In the genomic region with DNA sequence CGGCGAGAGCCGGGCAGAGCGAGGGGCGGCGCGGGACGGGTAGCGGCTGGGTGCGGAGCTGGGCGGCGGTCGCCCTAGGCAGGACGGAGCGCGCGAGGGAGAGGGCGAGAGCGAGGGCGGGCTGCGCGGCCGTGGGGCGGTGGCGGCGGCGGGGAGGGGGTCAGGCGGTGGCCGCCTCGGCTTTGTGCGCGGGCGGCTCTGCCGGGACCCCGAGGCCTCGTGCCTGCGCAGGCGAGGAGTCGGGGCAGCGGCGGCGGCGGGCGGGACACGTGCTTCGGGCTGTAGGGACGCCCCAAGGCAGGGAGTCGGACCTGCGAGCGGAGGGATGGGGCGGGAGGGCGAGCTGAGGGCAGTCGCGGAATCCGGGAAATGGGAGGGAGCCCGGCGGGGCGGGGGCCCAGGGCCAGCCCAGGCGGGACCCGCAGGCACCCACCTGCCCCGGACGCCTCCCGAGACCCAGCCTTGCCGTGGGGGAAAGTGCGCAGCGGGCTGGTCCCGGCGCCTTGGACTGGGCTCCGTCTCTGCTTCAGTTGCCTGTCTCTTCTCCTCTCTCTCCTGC, we compare ENCODE assay signal across 8 cellular contexts. TPM values are rescaled to one million over a fixed set of nuclear protein-coding genes. Genes with fewer than 3 reads are reported as not detected.
DNase-seq lines count a peak whose midpoint lies in the region; ATAC-seq and TF ChIP-seq lines count a peak whose summit lies in the region.

No MANE protein-coding gene starts in this region.

- no peak for TF ChIP-seq CTCF in cardiac muscle cell (IDR thresholded peaks at IDR 0.05; ENCODE audit: low read depth, low read length)
- TF ChIP-seq CTCF in ovary (IDR thresholded peaks at IDR 0.05) = no peak

- H3K9me3 ChIP-seq in cardiac muscle cell (ENCODE audit: low read depth) = no peaks in the 10 kb centered on the region
- no peaks in the 10 kb centered on the region for H3K9me3 ChIP-seq in ovary
- no peaks in the 10 kb centered on the region for H3K9me3 ChIP-seq in effector memory CD4-positive, alpha-beta T cell (ENCODE audit: control insufficient read depth, low read length)

- 1% methylated on average over 43 to 69 of the region's 69 CpGs for WGBS in ovary, 3 donors

- peak; percentile 30 for DNase-seq in stimulated activated CD4-positive, alpha-beta T cell treated with anti-CD3 and anti-CD28 coated beads, Interleukin-15, amount 100 ng/mL, for 24 hours
- no peak for DNase-seq in stimulated activated CD4-positive, alpha-beta T cell treated with anti-CD3 and anti-CD28 coated beads, Interleukin-12 subunit alpha, Interleukin-12 subunit beta, amount 100 ng/mL, for 4 hours
- DNase-seq in activated CD8-positive, alpha-beta memory T cell treated with anti-CD3 and anti-CD28 coated beads, Interleukin-2, amount 50 U/mL, for 48 hours = peak; percentile 61
- DNase-seq in cardiac muscle cell (ENCODE audit: low read depth in 1 of 2, low spot score in 1 of 2) (peak in 1 of 2 donors; percentile 22), ovary (peak; percentile 69 to 83 (median 75)), GM19238 (ENCODE audit: insufficient read length, low spot score) (no peak)
- no peak for DNase-seq in effector memory CD4-positive, alpha-beta T cell

- intact Hi-C loops in ovary (cut with DNase I) = loop anchor here in 1 of 4 donors (10.0 kb wide), 1 partner anchor 347 kb away; no protein-coding TSS in a partner anchor

- no peaks in the 10 kb centered on the region for H3K36me3 ChIP-seq in cardiac muscle cell
- no peaks in the 10 kb centered on the region for H3K36me3 ChIP-seq in ovary
- H3K36me3 ChIP-seq in effector memory CD4-positive, alpha-beta T cell (ENCODE audit: control insufficient read depth, insufficient read depth, low read length) = no peaks in the 10 kb centered on the region

- no peak for ATAC-seq in HG02610 (IDR thresholded peaks at IDR 0.05; ENCODE audit: unreplicated experiment)

- H3K27me3 ChIP-seq in cardiac muscle cell (peaks cover 96% of the 10 kb centered on the region), ovary (no peaks in the 10 kb centered on the region)
- peaks cover 13% of the 10 kb centered on the region for H3K27me3 ChIP-seq in effector memory CD4-positive, alpha-beta T cell (replicated peaks; ENCODE audit: control insufficient read depth, insufficient read depth, low read length, poor library complexity, severe bottlenecking)

- no peak for TF ChIP-seq EP300 in ovary (IDR thresholded peaks at IDR 0.05)

- H3K27ac ChIP-seq in cardiac muscle cell (no peak overlapping the region), ovary (peak overlapping the region; percentile 88 to 98)
- no peak overlapping the region for H3K27ac ChIP-seq in effector memory CD4-positive, alpha-beta T cell (ENCODE audit: insufficient read depth, low read length, poor library complexity, severe bottlenecking)

- H3K4me3 ChIP-seq in cardiac muscle cell (peak overlapping the region; percentile 37), ovary (peak overlapping the region; percentile 68)
- no peak overlapping the region for H3K4me3 ChIP-seq in effector memory CD4-positive, alpha-beta T cell (ENCODE audit: insufficient read depth, low read depth, low read length, poor library complexity, severe bottlenecking)

- no peak for TF ChIP-seq POLR2A in ovary (IDR thresholded peaks at IDR 0.05)

- no peaks in the 10 kb centered on the region for H3K4me1 ChIP-seq in cardiac muscle cell (ENCODE audit: low read depth)
- H3K4me1 ChIP-seq in ovary (ENCODE audit: insufficient read depth) = no peaks in the 10 kb centered on the region
- peaks cover 2% of the 10 kb centered on the region for H3K4me1 ChIP-seq in effector memory CD4-positive, alpha-beta T cell (ENCODE audit: control insufficient read depth, insufficient read depth, low read length, poor library complexity, severe bottlenecking)

RNA-seq across cellular contexts. Expression of a gene that starts 0.5 kb away (rescaled TPM):
- 0.42 and 1.8 TPM in 2 replicates for total RNA-seq in cardiac muscle cell
- polyA plus RNA-seq in cardiac muscle cell = 0.34 and 0.53 TPM in 2 replicates
- 10 to 100 TPM in 5 of 7 donors, 1 to 10 TPM in 2; 7.8 to 35.7 (median 17.0) TPM for total RNA-seq in ovary
- polyA plus RNA-seq in ovary = 10 to 100 TPM in 1 of 2 donors, 1 to 10 TPM in 1; 4.9 to 13.3 TPM

Comparison
In these comparisons a context has a peak if more than half of its experiments do, and no peak if none do; other contexts are left out.
1. DNase-seq: peak in stimulated activated CD4-positive, alpha-beta T cell treated with anti-CD3 and anti-CD28 coated beads, Interleukin-15, amount 100 ng/mL, for 24 hours (single experiment), activated CD8-positive, alpha-beta memory T cell treated with anti-CD3 and anti-CD28 coated beads, Interleukin-2, amount 50 U/mL, for 48 hours (single experiment) and ovary (5 of 5); none in stimulated activated CD4-positive, alpha-beta T cell treated with anti-CD3 and anti-CD28 coated beads, Interleukin-12 subunit alpha, Interleukin-12 subunit beta, amount 100 ng/mL, for 4 hours (single experiment), GM19238 (single experiment) and effector memory CD4-positive, alpha-beta T cell (0 of 3).
2. H3K27ac ChIP-seq: peak in ovary (2 of 2); none in cardiac muscle cell (single experiment) and effector memory CD4-positive, alpha-beta T cell (single experiment).